ENCODE assay signal across 8 cellular contexts in genomic region chr11:20131744-20132666, GRCh38. TPM values are rescaled to one million over a fixed set of nuclear protein-coding genes. Genes with fewer than 3 reads are reported as not detected.
DNase-seq lines count a peak whose midpoint lies in the region; ATAC-seq and TF ChIP-seq lines count a peak whose summit lies in the region.

No MANE protein-coding gene starts in this region.

- peak overlapping the region in 1 of 3 donors; percentile 37 for H3K9ac ChIP-seq in skeletal muscle tissue (ENCODE audit: low read depth in 1 of 3, low read length in 3 of 3)

- peak overlapping the region; percentile 65 for H3K4me3 ChIP-seq in brain microvascular endothelial cell (ENCODE audit: low read depth, low read length)
- peak overlapping the region; percentile 55 to 67 (median 56) for H3K4me3 ChIP-seq in skeletal muscle tissue (ENCODE audit: low read length in 3 of 3)

- in situ Hi-C loops in brain microvascular endothelial cell (cut with HindIII; ENCODE audit: low pct_ligation_motif_present, low sequenced_read_pairs), result no loop called here

- peak; percentile 27 for DNase-seq in DMS153 (lab: John Stamatoyannopoulos, UW)
- DNase-seq in T follicular helper cell (ENCODE audit: low read depth), result peak; percentile 20
- DNase-seq in brain microvascular endothelial cell, result peak; percentile 53
- DNase-seq in iPS-NIHi11 (ENCODE audit: low spot score), result peak; percentile 78
- DNase-seq in foreskin melanocyte, result no peak

- H3K27ac ChIP-seq in brain microvascular endothelial cell (no peak overlapping the region), skeletal muscle tissue (ENCODE audit: low read depth, low read length) (no peak overlapping the region)

- H3K4me1 ChIP-seq in skeletal muscle tissue (ENCODE audit: control insufficient read depth in 3 of 3, insufficient read depth in 3 of 3, low read length in 3 of 3), result peaks cover 5 to 6% (median 6%) of the 10 kb centered on the region in 3 donors

- TF ChIP-seq CTCF in brain microvascular endothelial cell (IDR thresholded peaks at IDR 0.05; ENCODE audit: low read depth, low read length, missing control alignments), result peak; percentile 95

- ATAC-seq in HG02759 (IDR thresholded peaks at IDR 0.05; ENCODE audit: unreplicated experiment), result peak; percentile 59
- no peak for ATAC-seq in GM18861 (IDR thresholded peaks at IDR 0.05; ENCODE audit: unreplicated experiment)

- H3K36me3 ChIP-seq in brain microvascular endothelial cell (replicated peaks), result no peaks in the 10 kb centered on the region
- no peaks in the 10 kb centered on the region for H3K36me3 ChIP-seq in skeletal muscle tissue (ENCODE audit: control insufficient read depth in 3 of 3, insufficient read depth in 3 of 3, low read length in 3 of 3)

- H3K27me3 ChIP-seq in brain microvascular endothelial cell (replicated peaks) (no peaks in the 10 kb centered on the region), skeletal muscle tissue (ENCODE audit: control insufficient read depth in 3 of 3, insufficient read depth in 3 of 3, low read length in 3 of 3) (peaks cover 0 to 10% (median 10%) of the 10 kb centered on the region in 3 donors)

- H3K9me3 ChIP-seq in skeletal muscle tissue (ENCODE audit: control insufficient read depth in 3 of 3, low read length in 3 of 3), result no peaks in the 10 kb centered on the region

RNA-seq across cellular contexts. Expression of gene DBX1, which starts 28.3 kb away (rescaled TPM):
- under 0.01 TPM for total RNA-seq in skeletal muscle tissue
